ENCODE assay signal across 29 cellular contexts in genomic region chr10:125116041-125116649, GRCh38. TPM values are rescaled to one million over a fixed set of nuclear protein-coding genes. Genes with fewer than 3 reads are reported as not detected.
DNase-seq lines count a peak whose midpoint lies in the region; ATAC-seq, FAIRE-seq and TF ChIP-seq lines count a peak whose summit lies in the region.
"Had no signal": no experiment of that assay in that cellular context is flagged by ENCODE, and none has a peak within 500 bp of the region (broad histone marks: within the 10 kb centered on the region; RNA-seq: fewer than 3 reads in every experiment).

No MANE protein-coding gene starts in this region.

- DNase-seq in H9, result no peak
- no peak for DNase-seq in chondrocyte (ENCODE audit: low spot score)
- DNase-seq in neuronal stem cell (ENCODE audit: low spot score), result no peak
- DNase-seq in HTR-8/SVneo (ENCODE audit: insufficient read length, low spot score), result no peak
- no peak for DNase-seq in stimulated activated CD4-positive, alpha-beta T cell treated with anti-CD3 and anti-CD28 coated beads, Interleukin-2, amount 100 ng/mL, for 48 hours
- DNase-seq: activated CD4-positive, alpha-beta T cell treated with anti-CD3 and anti-CD28 coated beads for 36 hours; activated CD8-positive, alpha-beta T cell treated with anti-CD3 and anti-CD28 coated beads, Interleukin-2, amount 10 ng/mL, durations not matched to agents 7 days and 5 days; activated gamma-delta T cell; activated naive CD8-positive, alpha-beta T cell treated with anti-CD3 and anti-CD28 coated beads, Interleukin-2, amount 10 ng/mL, durations not matched to agents 7 days and 5 days; activated T-cell treated with anti-CD3 and anti-CD28 coated beads for 4 hours; Calu3; central memory CD4-positive, alpha-beta T cell; DND-41; midbrain; naive thymus-derived CD4-positive, alpha-beta T cell; NCI-H1436 treated with DMSO at 0.1 percent for 48 hours; NCI-H446; NCI-H82; stimulated activated CD4-positive, alpha-beta T cell treated with anti-CD3 and anti-CD28 coated beads, Interleukin-15, amount 100 ng/mL, for 24 hours; T-helper 17 cell had no signal

- H3K18ac ChIP-seq in H9 (ENCODE audit: insufficient read length, low read depth, low read length) (no peak overlapping the region), neuronal stem cell (ENCODE audit: low read length) (peak overlapping the region; percentile 52)

- H3K36me3 Mint-ChIP-seq in H9 (ENCODE audit: insufficient read depth in 1 of 3, low read depth in 3 of 3) (peaks cover 24 to 32% (median 25%) of the 10 kb centered on the region in 3 experiments; a peak in 6 of 7 replicates), chondrocyte (ENCODE audit: low read depth) (peaks cover 3% of the 10 kb centered on the region)
- no peaks in the 10 kb centered on the region for H3K36me3 Mint-ChIP-seq in stimulated activated memory B cell treated with anti-CD40 and anti-IgM and Interleukin-4, amounts not matched to agents 10 μg/mL and 1 μg/mL and 100 μg/mL, for 72 hours
- H3K36me3 Mint-ChIP-seq: activated naive CD8-positive, alpha-beta T cell treated with anti-CD3 and anti-CD28 coated beads, Interleukin-2, amount 10 ng/mL, durations not matched to agents 7 days and 5 days; naive thymus-derived CD4-positive, alpha-beta T cell had no signal

- no peak overlapping the region for H2AK5ac ChIP-seq in H9 (ENCODE audit: insufficient read length, low read length)
- H2AK5ac ChIP-seq in neuronal stem cell (ENCODE audit: low read depth, low read length), result no peak overlapping the region

- H3K4me1 Mint-ChIP-seq in H9, result peaks cover 64 to 74% of the 10 kb centered on the region in 2 experiments
- H3K4me1 Mint-ChIP-seq in chondrocyte (ENCODE audit: low read depth), result peaks cover 80% of the 10 kb centered on the region
- no peaks in the 10 kb centered on the region for H3K4me1 Mint-ChIP-seq in stimulated activated memory B cell treated with anti-CD40 and anti-IgM and Interleukin-4, amounts not matched to agents 10 μg/mL and 1 μg/mL and 100 μg/mL, for 72 hours
- H3K4me1 Mint-ChIP-seq: activated CD4-positive, alpha-beta T cell treated with anti-CD3 and anti-CD28 coated beads for 36 hours; activated naive CD8-positive, alpha-beta T cell treated with anti-CD3 and anti-CD28 coated beads, Interleukin-2, amount 10 ng/mL, durations not matched to agents 7 days and 5 days had no signal

- H3K27me3 Mint-ChIP-seq in H9 (ENCODE audit: low read depth) (no peaks in the 10 kb centered on the region), chondrocyte (ENCODE audit: low read depth) (no peaks in the 10 kb centered on the region)
- peaks cover 31% of the 10 kb centered on the region for H3K27me3 Mint-ChIP-seq in stimulated activated memory B cell treated with anti-CD40 and anti-IgM and Interleukin-4, amounts not matched to agents 10 μg/mL and 1 μg/mL and 100 μg/mL, for 72 hours
- H3K27me3 Mint-ChIP-seq: activated CD4-positive, alpha-beta T cell treated with anti-CD3 and anti-CD28 coated beads for 36 hours; activated naive CD8-positive, alpha-beta T cell treated with anti-CD3 and anti-CD28 coated beads, Interleukin-2, amount 10 ng/mL, durations not matched to agents 7 days and 5 days had no signal

- no peak overlapping the region for H3K4me2 ChIP-seq in H9 (ENCODE audit: insufficient read depth, insufficient read length, low read length)
- H3K4me2 ChIP-seq in neuronal stem cell (ENCODE audit: insufficient read depth, low read length, poor library complexity, severe bottlenecking), result no peak overlapping the region

- no peak overlapping the region for H3K4me3 ChIP-seq in neuronal stem cell (ENCODE audit: low read length in 2 of 2)
- H3K4me3 ChIP-seq: ascending aorta, HAP-1, tibial artery had no signal

- H2BK120ac ChIP-seq in H9 (ENCODE audit: low read depth, low read length, poor library complexity, severe bottlenecking) (no peak overlapping the region), neuronal stem cell (ENCODE audit: low read depth, low read length) (no peak overlapping the region)

- H3K27ac ChIP-seq in H9 (ENCODE audit: insufficient read length, low read depth, low read length), result no peak overlapping the region
- no peak overlapping the region for H3K27ac ChIP-seq in neuronal stem cell (replicated peaks; ENCODE audit: low read length)

- peaks cover 87% of the 10 kb centered on the region for H3K79me2 ChIP-seq in H9 (ENCODE audit: insufficient read depth, low read length)

- no peak overlapping the region for H4K5ac ChIP-seq in H9 (ENCODE audit: insufficient read length, low read depth, low read length)

- H3K9ac ChIP-seq in H9 (ENCODE audit: extremely low read depth, insufficient read length, low read length), result no peak overlapping the region
- no peak overlapping the region for H3K9ac ChIP-seq in neuronal stem cell (ENCODE audit: low read depth, low read length, poor library complexity)

- H2BK12ac ChIP-seq in H9 (ENCODE audit: insufficient read length, low read depth, low read length), result no peak overlapping the region
- no peak overlapping the region for H2BK12ac ChIP-seq in neuronal stem cell (ENCODE audit: low read length)

- peaks cover 11% of the 10 kb centered on the region for H3K4me1 ChIP-seq in H9 (ENCODE audit: insufficient read depth, low read length)
- H3K4me1 ChIP-seq in neuronal stem cell (ENCODE audit: control insufficient read depth in 2 of 2, insufficient read depth in 1 of 2, low read depth in 1 of 2, low read length in 2 of 2), result peaks cover 0 to 10% of the 10 kb centered on the region in 2 donors
- H3K4me1 ChIP-seq: HAP-1 had no signal

- FAIRE-seq in HTR-8/SVneo (lab: Jason Lieb, UNC), result no peak
- FAIRE-seq: endothelial cell of umbilical vein, islet of Langerhans had no signal

- peaks cover 2% of the 10 kb centered on the region for H3K79me1 ChIP-seq in H9 (ENCODE audit: insufficient read depth, low read depth, low read length, poor library complexity, severe bottlenecking)
- H3K79me1 ChIP-seq in neuronal stem cell (ENCODE audit: low read depth, low read length), result peaks cover 23% of the 10 kb centered on the region

- no peak overlapping the region for H3K56ac ChIP-seq in H9 (ENCODE audit: insufficient read length, low read depth, low read length)

- H3T11ph ChIP-seq in H9 (ENCODE audit: low read length), result no peak overlapping the region

- H2BK5ac ChIP-seq in H9 (ENCODE audit: insufficient read length, low read length) (no peak overlapping the region), neuronal stem cell (ENCODE audit: low read length) (no peak overlapping the region)

- no peak overlapping the region for H2BK20ac ChIP-seq in H9 (ENCODE audit: low read depth, low read length, poor library complexity, severe bottlenecking)

- H3K27ac Mint-ChIP-seq in H9 (peak overlapping the region; percentile 55 to 85 (median 69); a peak in 5 of 7 replicates), chondrocyte (ENCODE audit: unreplicated experiment) (peak overlapping the region; percentile 51)
- no peak overlapping the region for H3K27ac Mint-ChIP-seq in stimulated activated memory B cell treated with anti-CD40 and anti-IgM and Interleukin-4, amounts not matched to agents 10 μg/mL and 1 μg/mL and 100 μg/mL, for 72 hours
- H3K27ac Mint-ChIP-seq: activated CD4-positive, alpha-beta T cell treated with anti-CD3 and anti-CD28 coated beads for 36 hours; activated CD8-positive, alpha-beta T cell treated with anti-CD3 and anti-CD28 coated beads, Interleukin-2, amount 10 ng/mL, durations not matched to agents 7 days and 5 days; activated naive CD8-positive, alpha-beta T cell treated with anti-CD3 and anti-CD28 coated beads, Interleukin-2, amount 10 ng/mL, durations not matched to agents 7 days and 5 days; naive thymus-derived CD4-positive, alpha-beta T cell; stimulated activated naive CD8-positive, alpha-beta T cell treated with anti-CD3 and anti-CD28 coated beads, Interleukin-15, Interleukin-2, amounts not matched to agents 100 ng/mL and 50 ng/mL, for 24 hours; T-helper 17 cell had no signal

- H2AFZ ChIP-seq in H9 (ENCODE audit: low read length) (no peak overlapping the region), neuronal stem cell (ENCODE audit: low read length) (no peak overlapping the region)

- H3K4me3 Mint-ChIP-seq in H9 (peak overlapping the region in 1 of 2 experiments; percentile 11; a peak in 2 of 5 replicates), chondrocyte (ENCODE audit: unreplicated experiment) (no peak overlapping the region)
- no peak overlapping the region for H3K4me3 Mint-ChIP-seq in stimulated activated memory B cell treated with anti-CD40 and anti-IgM and Interleukin-4, amounts not matched to agents 10 μg/mL and 1 μg/mL and 100 μg/mL, for 72 hours
- H3K4me3 Mint-ChIP-seq: activated CD4-positive, alpha-beta T cell treated with anti-CD3 and anti-CD28 coated beads for 36 hours; activated CD8-positive, alpha-beta T cell treated with anti-CD3 and anti-CD28 coated beads, Interleukin-2, amount 10 ng/mL, durations not matched to agents 7 days and 5 days; activated naive CD8-positive, alpha-beta T cell treated with anti-CD3 and anti-CD28 coated beads, Interleukin-2, amount 10 ng/mL, durations not matched to agents 7 days and 5 days; naive thymus-derived CD4-positive, alpha-beta T cell; stimulated activated naive CD8-positive, alpha-beta T cell treated with anti-CD3 and anti-CD28 coated beads, Interleukin-15, Interleukin-2, amounts not matched to agents 100 ng/mL and 50 ng/mL, for 24 hours; T-helper 17 cell had no signal

- H3K9me3 Mint-ChIP-seq in H9 (no peaks in the 10 kb centered on the region), chondrocyte (ENCODE audit: low read depth) (no peaks in the 10 kb centered on the region)
- H3K9me3 Mint-ChIP-seq in stimulated activated memory B cell treated with anti-CD40 and anti-IgM and Interleukin-4, amounts not matched to agents 10 μg/mL and 1 μg/mL and 100 μg/mL, for 72 hours, result no peaks in the 10 kb centered on the region
- H3K9me3 Mint-ChIP-seq: activated naive CD8-positive, alpha-beta T cell treated with anti-CD3 and anti-CD28 coated beads, Interleukin-2, amount 10 ng/mL, durations not matched to agents 7 days and 5 days; naive thymus-derived CD4-positive, alpha-beta T cell; stimulated activated naive CD8-positive, alpha-beta T cell treated with anti-CD3 and anti-CD28 coated beads, Interleukin-15, Interleukin-2, amounts not matched to agents 100 ng/mL and 50 ng/mL, for 24 hours had no signal

- H2BK15ac ChIP-seq in H9 (ENCODE audit: low read depth, low read length) (no peak overlapping the region), neuronal stem cell (ENCODE audit: low read length) (no peak overlapping the region)

- no peaks in the 10 kb centered on the region for H3K23me2 ChIP-seq in H9 (ENCODE audit: insufficient read length, low read depth, low read length, poor library complexity, severe bottlenecking)

- H3K36me3 ChIP-seq in neuronal stem cell (replicated peaks in 1 of 2; ENCODE audit: control insufficient read depth in 2 of 2, insufficient read depth in 2 of 2, low read length in 2 of 2), result peaks cover 1 to 39% of the 10 kb centered on the region in 2 donors
- H3K36me3 ChIP-seq: tibial artery had no signal

- ATAC-seq in stimulated activated memory B cell treated with anti-CD40 and anti-IgM and Interleukin-4, amounts not matched to agents 10 μg/mL and 1 μg/mL and 100 μg/mL, for 72 hours, result peak; percentile 3
- no peak for ATAC-seq in GM19455 (IDR thresholded peaks at IDR 0.05; ENCODE audit: unreplicated experiment)
- ATAC-seq: activated CD4-positive, alpha-beta T cell treated with anti-CD3 and anti-CD28 coated beads for 36 hours; activated CD8-positive, alpha-beta T cell treated with anti-CD3 and anti-CD28 coated beads, Interleukin-2, amount 10 ng/mL, durations not matched to agents 7 days and 5 days; naive thymus-derived CD4-positive, alpha-beta T cell; SK-N-SH treated with all-trans-retinoic acid at 6 μM for 48 hours; T-helper 17 cell had no signal

- no peak overlapping the region for H4K91ac ChIP-seq in H9 (ENCODE audit: insufficient read length, low read depth, low read length)
- no peak overlapping the region for H4K91ac ChIP-seq in neuronal stem cell (ENCODE audit: low read depth, low read length, poor library complexity)

- WGBS in H9 (ENCODE audit: extremely low coverage, insufficient read length, low lambda C conversion rate), result no CpG with 5 or more reads among the region's 16 CpGs
- no CpG with 5 or more reads among the region's 16 CpGs for WGBS in neuronal stem cell (ENCODE audit: extremely low coverage in 2 of 2, insufficient read length in 2 of 2, insufficient replicate concordance in 1 of 2), 2 donors

- H3K27me3 ChIP-seq in H9 (ENCODE audit: insufficient read depth, low read length), result no peaks in the 10 kb centered on the region
- H3K27me3 ChIP-seq in neuronal stem cell (ENCODE audit: control insufficient read depth in 3 of 3, insufficient read depth in 3 of 3, low read depth in 1 of 3, low read length in 3 of 3), result no peaks in the 10 kb centered on the region
- H3K27me3 ChIP-seq: ascending aorta, tibial artery had no signal

- peaks cover 5% of the 10 kb centered on the region for H4K20me1 ChIP-seq in H9 (ENCODE audit: control insufficient read depth, insufficient read depth, insufficient read length)

- H4K8ac ChIP-seq in H9 (replicated peaks; ENCODE audit: insufficient read length, low read depth, low read length) (no peak overlapping the region), neuronal stem cell (ENCODE audit: low read depth, low read length) (no peak overlapping the region)

- H3K9me3 ChIP-seq in H9 (ENCODE audit: control insufficient read depth, low read depth, low read length) (no peaks in the 10 kb centered on the region), neuronal stem cell (replicated peaks in 1 of 2; ENCODE audit: control insufficient read depth in 2 of 2, insufficient read depth in 1 of 2, low read depth in 1 of 2, low read length in 2 of 2) (no peaks in the 10 kb centered on the region)
- H3K9me3 ChIP-seq: ascending aorta, HAP-1, tibial artery had no signal

- H3K23ac ChIP-seq in H9 (ENCODE audit: insufficient read length, low read depth, low read length), result no peak overlapping the region
- peak overlapping the region; percentile 10 for H3K23ac ChIP-seq in neuronal stem cell (ENCODE audit: low read depth, low read length, poor library complexity)

- H3K14ac ChIP-seq in H9 (ENCODE audit: insufficient read depth, low read length) (no peak overlapping the region), neuronal stem cell (ENCODE audit: low read length) (peak overlapping the region; percentile 76)

- TF ChIP-seq CTCF in H9 (conservative IDR thresholded peaks at IDR 0.05) (no peak), chondrocyte (IDR thresholded peaks at IDR 0.05) (no peak)

- no peak overlapping the region for H3K4ac ChIP-seq in H9 (ENCODE audit: low read depth, low read length)
- H3K4ac ChIP-seq in neuronal stem cell (ENCODE audit: low read length), result no peak overlapping the region

RNA-seq across cellular contexts. Expression of gene CTBP2, which starts 44.2 kb away (rescaled TPM):
- total RNA-seq in H9 (2021) (212 and 218 TPM in 2 replicates), chondrocyte (62.6 to 90.6 TPM (median 86.4 TPM) in 3 replicates)
- polyA plus RNA-seq in neuronal stem cell (2013, experiment 1 of 2), result 55.2 TPM
- polyA plus RNA-seq in neuronal stem cell (2013, experiment 2 of 2), result 52.9 TPM
